ENCODE assay signal across 21 cellular contexts in genomic region chr5:136034492-136034891, GRCh38. TPM values are rescaled to one million over a fixed set of nuclear protein-coding genes. Genes with fewer than 3 reads are reported as not detected.
DNase-seq lines count a peak whose midpoint lies in the region; TF ChIP-seq lines count a peak whose summit lies in the region.
"Had no signal": no experiment of that assay in that cellular context is flagged by ENCODE, and none has a peak within 500 bp of the region (broad histone marks: within the 10 kb centered on the region; RNA-seq: fewer than 3 reads in every experiment).

No MANE protein-coding gene starts in this region.

- H3K9me3 Mint-ChIP-seq in activated naive CD4-positive, alpha-beta T cell treated with anti-CD3 and anti-CD28 coated beads, Interleukin-2, amount 10 ng/mL, durations not matched to agents 7 days and 5 days, result no peaks in the 10 kb centered on the region
- H3K9me3 Mint-ChIP-seq in activated naive CD4-positive, alpha-beta T cell treated with anti-CD3 and anti-CD28 coated beads for 36 hours, result peaks cover 2% of the 10 kb centered on the region

- H3K4me1 Mint-ChIP-seq in activated naive CD4-positive, alpha-beta T cell treated with anti-CD3 and anti-CD28 coated beads, Interleukin-2, amount 10 ng/mL, durations not matched to agents 7 days and 5 days, result peaks cover 22% of the 10 kb centered on the region
- peaks cover 18% of the 10 kb centered on the region for H3K4me1 Mint-ChIP-seq in activated naive CD4-positive, alpha-beta T cell treated with anti-CD3 and anti-CD28 coated beads for 36 hours (ENCODE audit: low read depth)

- H3K4me3 Mint-ChIP-seq in activated naive CD4-positive, alpha-beta T cell treated with anti-CD3 and anti-CD28 coated beads, Interleukin-2, amount 10 ng/mL, durations not matched to agents 7 days and 5 days, result no peak overlapping the region
- H3K4me3 Mint-ChIP-seq in activated naive CD4-positive, alpha-beta T cell treated with anti-CD3 and anti-CD28 coated beads for 36 hours, result no peak overlapping the region
- H3K4me3 Mint-ChIP-seq: stimulated activated naive CD8-positive, alpha-beta T cell treated with anti-CD3 and anti-CD28 coated beads, Interleukin-15, amount 100 ng/mL, for 72 hours had no signal

- CTCF ChIA-PET in RWPE1 (lab: Yijun Ruan, JAX), result interaction anchor here (0.6 to 1.1 kb wide), 3 partner anchors 23 to 591 kb away, joined by 4 to 6 read pairs (median 4); no protein-coding TSS in a partner anchor
- CTCF ChIA-PET in activated naive CD4-positive, alpha-beta T cell treated with anti-CD3 and anti-CD28 coated beads, Interleukin-2, amount 10 ng/mL, durations not matched to agents 7 days and 5 days (lab: Charles Lee), result interaction anchor here (0.6 kb wide), 1 partner anchor 478 kb away, joined by 3 read pairs; no protein-coding TSS in a partner anchor
- CTCF ChIA-PET in activated naive CD4-positive, alpha-beta T cell treated with anti-CD3 and anti-CD28 coated beads for 36 hours (lab: Charles Lee), result no interaction called here

- H3K36me3 Mint-ChIP-seq in activated naive CD4-positive, alpha-beta T cell treated with anti-CD3 and anti-CD28 coated beads, Interleukin-2, amount 10 ng/mL, durations not matched to agents 7 days and 5 days, result no peaks in the 10 kb centered on the region
- H3K36me3 Mint-ChIP-seq in activated naive CD4-positive, alpha-beta T cell treated with anti-CD3 and anti-CD28 coated beads for 36 hours (ENCODE audit: low read depth), result no peaks in the 10 kb centered on the region

- H3K4me2 ChIP-seq in skeletal muscle satellite cell (ENCODE audit: low read length), result peak overlapping the region; percentile 1

- peak overlapping the region; percentile 4 for H3K9ac ChIP-seq in skeletal muscle satellite cell (ENCODE audit: low read depth, low read length)
- H3K9ac ChIP-seq: BLaER1 treated with 17β-estradiol and CSF1 and Interleukin-3, amounts not matched to agents 10 nM and 100 nM had no signal

- peak overlapping the region; percentile 89 for H3K27ac ChIP-seq in RWPE1
- H3K27ac ChIP-seq: 22Rv1; BLaER1 treated with 17β-estradiol and CSF1 and Interleukin-3, amounts not matched to agents 10 nM and 100 nM; colonic mucosa; HL-60; upper lobe of left lung had no signal

- TF ChIP-seq CTCF in RWPE1 (conservative IDR thresholded peaks at IDR 0.05; ENCODE audit: low read depth) (no peak), epithelial cell of esophagus (IDR thresholded peaks at IDR 0.05; ENCODE audit: insufficient read depth, low read depth, low read length, missing control alignments) (no peak)

- no peaks in the 10 kb centered on the region for H3K9me3 ChIP-seq in skeletal muscle satellite cell (replicated peaks; ENCODE audit: low read length)
- H3K9me3 ChIP-seq: colonic mucosa had no signal

- peaks cover 81% of the 10 kb centered on the region for H3K4me1 ChIP-seq in skeletal muscle satellite cell (ENCODE audit: control insufficient read depth, insufficient read depth, low read length)

- H3K27me3 Mint-ChIP-seq in activated naive CD4-positive, alpha-beta T cell treated with anti-CD3 and anti-CD28 coated beads, Interleukin-2, amount 10 ng/mL, durations not matched to agents 7 days and 5 days, result peaks cover 12% of the 10 kb centered on the region
- no peaks in the 10 kb centered on the region for H3K27me3 Mint-ChIP-seq in activated naive CD4-positive, alpha-beta T cell treated with anti-CD3 and anti-CD28 coated beads for 36 hours (ENCODE audit: low read depth)

- H3K4me3 ChIP-seq in epithelial cell of esophagus (ENCODE audit: low read length) (no peak overlapping the region), skeletal muscle satellite cell (ENCODE audit: low read length) (no peak overlapping the region)
- H3K4me3 ChIP-seq: BLaER1 treated with 17β-estradiol and CSF1 and Interleukin-3, amounts not matched to agents 10 nM and 100 nM; colonic mucosa; upper lobe of left lung had no signal

- POLR2A ChIA-PET in RWPE1 (lab: Yijun Ruan, JAX; ENCODE audit: low non-redundant PET), result no interaction called here

- intact Hi-C loops in activated naive CD4-positive, alpha-beta T cell treated with anti-CD3 and anti-CD28 coated beads for 36 hours (cut with micrococcal nuclease), result no loop called here

- DNase-seq in DMS 273 (lab: John Stamatoyannopoulos, UW; ENCODE audit: unreplicated experiment) (peak; percentile 44), DMS 273 treated with DMSO at 0.1 percent for 48 hours (lab: John Stamatoyannopoulos, UW) (no peak), RWPE1 (ENCODE audit: low spot score) (no peak), epithelial cell of esophagus (ENCODE audit: low read depth) (peak; percentile 66), NCI-H446 treated with DMSO at 0.1 percent for 48 hours (lab: John Stamatoyannopoulos, UW) (no peak)
- no peak for DNase-seq in activated naive CD4-positive, alpha-beta T cell treated with anti-CD3 and anti-CD28 coated beads, Interleukin-2, amount 10 ng/mL, durations not matched to agents 7 days and 5 days
- DNase-seq in activated naive CD4-positive, alpha-beta T cell treated with anti-CD3 and anti-CD28 coated beads for 36 hours, result no peak
- DNase-seq: activated CD4-positive, alpha-beta T cell treated with anti-CD3 and anti-CD28 coated beads for 1 hour; activated gamma-delta T cell treated with Interleukin-2 at 50 U/mL for 16 hours; colonic mucosa; naive thymus-derived CD4-positive, alpha-beta T cell; NCI-H1048; NCI-H2107; SHP77; stimulated activated naive CD8-positive, alpha-beta T cell treated with anti-CD3 and anti-CD28 coated beads, Interleukin-15, amount 100 ng/mL, for 72 hours; T-helper 9 cell; upper lobe of left lung had no signal

- no peaks in the 10 kb centered on the region for H3K27me3 ChIP-seq in skeletal muscle satellite cell (ENCODE audit: control insufficient read depth, insufficient read depth, low read length)
- H3K27me3 ChIP-seq: colonic mucosa, upper lobe of left lung had no signal

- no peak overlapping the region for H3K27ac Mint-ChIP-seq in activated naive CD4-positive, alpha-beta T cell treated with anti-CD3 and anti-CD28 coated beads, Interleukin-2, amount 10 ng/mL, durations not matched to agents 7 days and 5 days
- H3K27ac Mint-ChIP-seq in activated naive CD4-positive, alpha-beta T cell treated with anti-CD3 and anti-CD28 coated beads for 36 hours, result no peak overlapping the region
- H3K27ac Mint-ChIP-seq: naive thymus-derived CD4-positive, alpha-beta T cell had no signal

- peaks cover 84% of the 10 kb centered on the region for H3K36me3 ChIP-seq in skeletal muscle satellite cell (ENCODE audit: insufficient read depth, low read length)
- H3K36me3 ChIP-seq: BLaER1 treated with 17β-estradiol and CSF1 and Interleukin-3, amounts not matched to agents 10 nM and 100 nM; colonic mucosa; upper lobe of left lung had no signal

RNA-seq across cellular contexts. Expression of gene TGFBI, which starts 5.7 kb away (rescaled TPM):
- total RNA-seq in skeletal muscle satellite cell (2012; rRNA removed), result 1,248 and 1,783 TPM in 2 replicates
- total RNA-seq in activated naive CD4-positive, alpha-beta T cell treated with anti-CD3 and anti-CD28 coated beads for 36 hours, result not detected

Comparison
In these comparisons a context has a peak if more than half of its experiments do, and no peak if none do; other contexts are left out.
1. DNase-seq: peak in DMS 273 (single experiment) and epithelial cell of esophagus (single experiment); none in DMS 273 treated with DMSO at 0.1 percent for 48 hours (single experiment), RWPE1 (single experiment), activated naive CD4-positive, alpha-beta T cell treated with anti-CD3 and anti-CD28 coated beads, Interleukin-2, amount 10 ng/mL, durations not matched to agents 7 days and 5 days (single experiment), NCI-H446 treated with DMSO at 0.1 percent for 48 hours (single experiment) and activated naive CD4-positive, alpha-beta T cell treated with anti-CD3 and anti-CD28 coated beads for 36 hours (single experiment).